In genomic region chrX:109261279-109261678, GRCh38 we compare ENCODE assay signal across 23 cellular contexts.
"Had no signal": no experiment of that assay in that cellular context is flagged by ENCODE, and none has a peak within 500 bp of the region (broad histone marks: within the 10 kb centered on the region; RNA-seq: fewer than 3 reads in every experiment).

No MANE protein-coding gene starts in this region.

- H3K27me3 ChIP-seq: esophagus muscularis mucosa, ovary, stomach, tibial artery had no signal

- ATAC-seq: heart right ventricle; left cardiac atrium; lower lobe of right lung; natural killer cell; psoas muscle; right cardiac atrium; stimulated activated effector memory CD8-positive, alpha-beta T cell treated with anti-CD3 and anti-CD28 coated beads, Interleukin-12 subunit alpha, Interleukin-12 subunit beta, amount 100 ng/mL, for 72 hours had no signal

- DNase-seq: effector CD8-positive, alpha-beta T cell; foreskin melanocyte; glutamatergic neuron; heart right ventricle; hippocampal formation; left cardiac atrium; left ventricle myocardium inferior; lower lobe of right lung; natural killer cell; occipital lobe; ovary; posterior cingulate gyrus; psoas muscle; right cardiac atrium; stimulated activated CD4-positive, alpha-beta T cell treated with anti-CD3 and anti-CD28 coated beads, Interleukin-15, amount 100 ng/mL, for 24 hours; stimulated activated CD4-positive, alpha-beta T cell treated with anti-CD3 and anti-CD28 coated beads, Interleukin-4, amount 100 ng/mL, for 1 hour; stimulated activated naive CD4-positive, alpha-beta T cell treated with Interleukin-2 at 50 U/mL for 16 hours; stomach; tibial artery had no signal

- H3K9me3 ChIP-seq: esophagus muscularis mucosa, lower lobe of right lung, ovary, psoas muscle had no signal

- H3K4me3 ChIP-seq: esophagus muscularis mucosa, heart right ventricle, left ventricle myocardium inferior, lower lobe of right lung, ovary, psoas muscle, skin epidermis, stomach, tibial artery had no signal

- H3K36me3 ChIP-seq: esophagus muscularis mucosa, heart right ventricle, left ventricle myocardium inferior, lower lobe of right lung, ovary, stomach, tibial artery had no signal

- H3K4me1 ChIP-seq: esophagus muscularis mucosa, heart right ventricle, left ventricle myocardium inferior, lower lobe of right lung, psoas muscle, stomach, tibial artery had no signal

- FAIRE-seq: endothelial cell of umbilical vein had no signal

- H3K27ac ChIP-seq: esophagus muscularis mucosa, heart right ventricle, left ventricle myocardium inferior, lower lobe of right lung, ovary, psoas muscle, skin epidermis, stomach, tibial artery had no signal
